In the genomic region with DNA sequence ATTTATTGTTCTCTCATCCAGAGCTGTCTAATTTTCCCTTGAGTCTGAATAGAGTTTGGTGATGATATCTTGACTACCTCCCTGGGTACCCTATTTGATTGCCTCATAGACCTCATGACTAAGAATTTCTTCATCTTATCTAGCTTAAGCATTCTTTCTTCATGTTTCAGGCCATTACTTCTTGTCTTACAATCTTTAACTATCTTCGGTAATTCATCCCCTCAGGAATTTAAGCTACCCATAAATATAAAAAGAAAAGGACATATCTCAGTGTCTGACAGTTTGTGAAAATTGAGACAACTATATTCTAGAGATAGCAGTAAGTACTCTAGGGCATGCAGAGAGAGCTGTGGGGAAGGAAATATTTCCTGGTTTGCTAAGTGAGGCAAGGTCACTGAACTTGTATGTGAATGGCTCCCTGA, we compare ENCODE assay signal across 17 cellular contexts.
DNase-seq lines count a peak whose midpoint lies in the region; ATAC-seq and TF ChIP-seq lines count a peak whose summit lies in the region.
"Had no signal": no experiment of that assay in that cellular context is flagged by ENCODE, and none has a peak within 500 bp of the region (broad histone marks: within the 10 kb centered on the region; RNA-seq: fewer than 3 reads in every experiment).

No MANE protein-coding gene starts in this region.

- CTCF ChIA-PET in PC-9 (lab: Charles Lee), result no interaction called here

- H3K27me3 ChIP-seq in PC-9 (ENCODE audit: insufficient read depth, low read depth) (no peaks in the 10 kb centered on the region), esophagus muscularis mucosa (no peaks in the 10 kb centered on the region)
- H3K27me3 ChIP-seq: suprapubic skin had no signal

- WGBS in esophagus muscularis mucosa, result 74% methylated on average over 1 of the region's 1 CpG

- ATAC-seq in naive thymus-derived CD8-positive, alpha-beta T cell, result no peak
- ATAC-seq: naive thymus-derived CD4-positive, alpha-beta T cell had no signal

- DNase-seq in HS-27A (ENCODE audit: low read depth), result peak; percentile 52
- DNase-seq in RPMI7951 (ENCODE audit: low read depth), result peak; percentile 11
- DNase-seq in epithelial cell of esophagus (ENCODE audit: low read depth), result peak; percentile 66
- peak; percentile 46 for DNase-seq in non-pigmented ciliary epithelial cell (ENCODE audit: low read depth)
- no peak for DNase-seq in naive thymus-derived CD8-positive, alpha-beta T cell
- DNase-seq in NCI-H1048 (lab: John Stamatoyannopoulos, UW), result no peak
- DNase-seq in PC-9, result no peak
- DNase-seq in esophagus muscularis mucosa (ENCODE audit: extremely low spot score), result no peak
- DNase-seq: activated CD4-positive, alpha-beta T cell treated with anti-CD3 and anti-CD28 coated beads for 4 hours; activated effector memory CD4-positive, alpha-beta T cell treated with anti-CD3 and anti-CD28 coated beads, Interleukin-2, amount 50 U/mL, for 16 hours; GM23248; immature natural killer cell; naive thymus-derived CD4-positive, alpha-beta T cell; NCI-H2107; NCI-H524 treated with DMSO at 0.1 percent for 48 hours had no signal

- no peak overlapping the region for H3K4me3 Mint-ChIP-seq in naive thymus-derived CD8-positive, alpha-beta T cell
- H3K4me3 Mint-ChIP-seq: immature natural killer cell; memory B cell; naive thymus-derived CD4-positive, alpha-beta T cell had no signal

- H3K4me1 Mint-ChIP-seq in naive thymus-derived CD8-positive, alpha-beta T cell, result peaks cover 0 to 1% (median 0%) of the 10 kb centered on the region in 4 donors
- H3K4me1 Mint-ChIP-seq: immature natural killer cell; memory B cell; naive thymus-derived CD4-positive, alpha-beta T cell had no signal

- H3K4me3 ChIP-seq in epithelial cell of esophagus (ENCODE audit: low read length), result no peak overlapping the region
- no peak overlapping the region for H3K4me3 ChIP-seq in PC-9
- no peak overlapping the region for H3K4me3 ChIP-seq in esophagus muscularis mucosa
- H3K4me3 ChIP-seq: GM23248, suprapubic skin had no signal

- no peak overlapping the region for H2AFZ ChIP-seq in PC-9
- H2AFZ ChIP-seq: GM23248 had no signal

- intact Hi-C loops in PC-9 (cut with micrococcal nuclease; ENCODE audit: unreplicated experiment) (no loop called here), esophagus muscularis mucosa (cut with DNase I) (no loop called here)

- TF ChIP-seq CTCF in epithelial cell of esophagus (IDR thresholded peaks at IDR 0.05; ENCODE audit: insufficient read depth, low read depth, low read length, missing control alignments) (no peak), PC-9 (conservative IDR thresholded peaks at IDR 0.05) (no peak), esophagus muscularis mucosa (IDR thresholded peaks at IDR 0.05) (no peak)

- H3K4me1 ChIP-seq in PC-9 (replicated peaks; ENCODE audit: insufficient read depth) (no peaks in the 10 kb centered on the region), esophagus muscularis mucosa (no peaks in the 10 kb centered on the region)
- H3K4me1 ChIP-seq: suprapubic skin had no signal

- no peaks in the 10 kb centered on the region for H3F3A ChIP-seq in PC-9 (ENCODE audit: insufficient read depth, low read depth)

- no peak overlapping the region for H3K4me2 ChIP-seq in PC-9

- TF ChIP-seq EP300 in esophagus muscularis mucosa (IDR thresholded peaks at IDR 0.05), result no peak

- no TSS peak for BruUV-seq in PC-9 (replicated peaks; lab: Mats Ljungman, UMichigan)

- H3K9me3 ChIP-seq in PC-9 (ENCODE audit: insufficient read depth, low read depth) (no peaks in the 10 kb centered on the region), esophagus muscularis mucosa (peaks cover 0 to 22% (median 8%) of the 10 kb centered on the region in 4 donors)

- H3K9me2 ChIP-seq in PC-9 (ENCODE audit: insufficient read depth), result no peaks in the 10 kb centered on the region

- no peaks in the 10 kb centered on the region for H3K27me3 Mint-ChIP-seq in naive thymus-derived CD8-positive, alpha-beta T cell
- H3K27me3 Mint-ChIP-seq: memory B cell; naive thymus-derived CD4-positive, alpha-beta T cell had no signal

- H4K20me1 ChIP-seq in PC-9 (ENCODE audit: insufficient read depth), result no peaks in the 10 kb centered on the region

- POLR2A ChIA-PET in naive thymus-derived CD8-positive, alpha-beta T cell (lab: Charles Lee), result no interaction called here
- POLR2A ChIA-PET in PC-9 (lab: Charles Lee; ENCODE audit: unreplicated experiment), result no interaction called here

- H3K36me3 ChIP-seq in PC-9 (ENCODE audit: low read depth) (no peaks in the 10 kb centered on the region), esophagus muscularis mucosa (no peaks in the 10 kb centered on the region)
- H3K36me3 ChIP-seq: suprapubic skin had no signal

- no peak overlapping the region for H3K27ac ChIP-seq in PC-9
- H3K27ac ChIP-seq in esophagus muscularis mucosa (replicated peaks in 1 of 4), result no peak overlapping the region
- H3K27ac ChIP-seq: GM23248, suprapubic skin had no signal

- H3K27ac Mint-ChIP-seq in naive thymus-derived CD8-positive, alpha-beta T cell, result no peak overlapping the region
- H3K27ac Mint-ChIP-seq: immature natural killer cell; memory B cell; naive thymus-derived CD4-positive, alpha-beta T cell had no signal

- no peaks in the 10 kb centered on the region for H3K79me2 ChIP-seq in PC-9 (ENCODE audit: low read depth)

- H3K36me3 Mint-ChIP-seq in naive thymus-derived CD8-positive, alpha-beta T cell, result peaks cover 0 to 18% (median 0%) of the 10 kb centered on the region in 3 donors
- H3K36me3 Mint-ChIP-seq: immature natural killer cell, memory B cell had no signal

- peaks cover 10 to 34% (median 23%) of the 10 kb centered on the region in 9 donors for H3K9me3 Mint-ChIP-seq in naive thymus-derived CD8-positive, alpha-beta T cell

- no peak for TF ChIP-seq POLR2A in esophagus muscularis mucosa (IDR thresholded peaks at IDR 0.05; ENCODE audit: low read depth)

Comparison
In these comparisons a context has a peak if more than half of its experiments do, and no peak if none do; other contexts are left out.
1. DNase-seq: peak in HS-27A (single experiment), RPMI7951 (single experiment), epithelial cell of esophagus (single experiment) and non-pigmented ciliary epithelial cell (single experiment); none in naive thymus-derived CD8-positive, alpha-beta T cell (0 of 10), NCI-H1048 (single experiment), PC-9 (0 of 2) and esophagus muscularis mucosa (single experiment).